Comparison of ENCODE assay signal across 8 cellular contexts in genomic region chr19:58514564-58515020, GRCh38. TPM values are rescaled to one million over a fixed set of nuclear protein-coding genes. Genes with fewer than 3 reads are reported as not detected.
A peak's percentile ranks its signal among the peaks of the same experiment; 100 is the strongest.
DNase-seq lines count a peak whose midpoint lies in the region; ATAC-seq, FAIRE-seq and TF ChIP-seq lines count a peak whose summit lies in the region.

No MANE protein-coding gene starts in this region.

- H3K27me3 ChIP-seq in GM23248 (replicated peaks; ENCODE audit: insufficient read depth): no peaks in the 10 kb centered on the region
- no peaks in the 10 kb centered on the region for H3K27me3 ChIP-seq in gastrocnemius medialis

- no peak for ATAC-seq in gastrocnemius medialis
- no peak for ATAC-seq in HG03025 (IDR thresholded peaks at IDR 0.05; ENCODE audit: low FRiP score, unreplicated experiment)
- no peak for ATAC-seq in activated CD4-positive, CD25-positive, alpha-beta regulatory T cell treated with anti-CD3 and anti-CD28 coated beads, Interleukin-2, amount 50 U/mL, for 24 hours

- H3K4me3 ChIP-seq in GM23248 (no peak overlapping the region; the same call in 1 of the 2 replicates), fibroblast of pulmonary artery (replicated peaks; ENCODE audit: low read depth, low read length) (peak overlapping the region; percentile 35), gastrocnemius medialis (peak overlapping the region in 3 of 4 donors; percentile 24 to 54 (median 42))

- H3K9me2 ChIP-seq in GM23248 (ENCODE audit: insufficient read depth): no peaks in the 10 kb centered on the region

- no peak overlapping the region for H3K4me2 ChIP-seq in GM23248 (ENCODE audit: unreplicated experiment)

- H3F3A ChIP-seq in GM23248 (ENCODE audit: insufficient read depth): peaks cover 12% of the 10 kb centered on the region; the same call in 1 of the 2 replicates

- H3K4me1 ChIP-seq in GM23248 (ENCODE audit: insufficient read depth) (peaks cover 7% of the 10 kb centered on the region), gastrocnemius medialis (peaks cover 29 to 35% of the 10 kb centered on the region in 2 donors)

- no peak for DNase-seq in GM23248
- no peak for DNase-seq in fibroblast of pulmonary artery (ENCODE audit: low read depth)
- no peak for DNase-seq in gastrocnemius medialis
- DNase-seq in NCI-H2171 treated with DMSO at 0.1 percent for 48 hours (lab: John Stamatoyannopoulos, UW): no peak
- no peak for DNase-seq in GM12891 (ENCODE audit: insufficient read length, low spot score)

- peak overlapping the region; percentile 38 for H3K9ac ChIP-seq in GM23248

- in situ Hi-C loops in GM23248 (cut with MboI) (no loop called here), gastrocnemius medialis (cut with MboI; ENCODE audit: low sequenced_read_pairs in 4 of 4) (no loop called here)

- TF ChIP-seq CTCF in VCaP (conservative IDR thresholded peaks at IDR 0.05) (no peak), fibroblast of pulmonary artery (IDR thresholded peaks at IDR 0.05; ENCODE audit: low read length, missing control alignments) (no peak), gastrocnemius medialis (IDR thresholded peaks at IDR 0.05 in 4 of 5, conservative IDR thresholded peaks at IDR 0.05 in 1 of 5) (no peak)

- intact Hi-C loops in gastrocnemius medialis (cut with DNase I; ENCODE audit: low total_unique reads): no loop called here

- no peak overlapping the region for H3K27ac ChIP-seq in GM23248
- H3K27ac ChIP-seq in VCaP: peak overlapping the region; percentile 91
- peak overlapping the region; percentile 65 to 69 (median 66) for H3K27ac ChIP-seq in gastrocnemius medialis

- no peak overlapping the region for H2AFZ ChIP-seq in GM23248

- TF ChIP-seq POLR2A in gastrocnemius medialis (IDR thresholded peaks at IDR 0.05) (no peak), GM12891 (IDR thresholded peaks at IDR 0.05; ENCODE audit: low read depth, low read length) (no peak)

- H4K20me1 ChIP-seq in GM23248 (ENCODE audit: insufficient read depth): no peaks in the 10 kb centered on the region

- no peaks in the 10 kb centered on the region for H3K9me3 ChIP-seq in GM23248 (ENCODE audit: low read depth)
- no peaks in the 10 kb centered on the region for H3K9me3 ChIP-seq in gastrocnemius medialis

- H3K36me3 ChIP-seq in GM23248 (ENCODE audit: low read depth) (peaks cover 5% of the 10 kb centered on the region; the same call in 1 of the 2 replicates), gastrocnemius medialis (peaks cover 0 to 15% of the 10 kb centered on the region in 2 donors)

- 50 to 74% methylated on average over 3 of the region's 3 CpGs for WGBS in GM23248 (ENCODE audit: low coverage in 1 of 2, low lambda C conversion rate in 2 of 2, missing lambda C conversion rate in 2 of 2), 2 experiments

- no peak for FAIRE-seq in GM12891 (lab: Jason Lieb, UNC)

- peaks cover 46% of the 10 kb centered on the region for H3K79me2 ChIP-seq in GM23248 (ENCODE audit: insufficient read depth)

TF ChIP-seq in GM12891, 5 proteins besides CTCF, POLR2A, EP300 and RAD21:
- TF ChIP-seq PAX5 (IDR thresholded peaks at IDR 0.05; ENCODE audit: insufficient read depth, low read length, severe bottlenecking): no peak
- TF ChIP-seq TAF1 (IDR thresholded peaks at IDR 0.05; ENCODE audit: low read depth, low read length): no peak
- no peak for TF ChIP-seq POLR2AphosphoS5 (IDR thresholded peaks at IDR 0.05; ENCODE audit: low read depth, low read length)
- TF ChIP-seq POU2F2 (IDR thresholded peaks at IDR 0.05; ENCODE audit: low read depth, low read length): no peak
- TF ChIP-seq SPI1 (IDR thresholded peaks at IDR 0.05; ENCODE audit: low read depth, low read length): no peak

RNA-seq across cellular contexts. Expression of gene SLC27A5, which starts 2.8 kb away (rescaled TPM):
- total RNA-seq in GM23248 (2014; rRNA removed; shearing (Covaris generic)): 0.63 and 3.6 TPM in 2 replicates
- polyA plus RNA-seq in GM23248 (2016; fragmentation: Nextera tagmentation; extraction: Ambion mirVana): 5.1 and 6.3 TPM in 2 replicates
- 1 to 10 TPM; 2.0 to 9.1 (median 4.6) TPM for total RNA-seq in gastrocnemius medialis
- 23.9 TPM for polyA plus RNA-seq in GM12891 (2012; ENCODE audit: low read depth, missing spikeins)

RNA-seq across cellular contexts. Expression of gene ZBTB45, which starts 5.0 kb away (rescaled TPM):
- total RNA-seq in GM23248 (2014; rRNA removed; shearing (Covaris generic)): 5.9 and 9.0 TPM in 2 replicates
- polyA plus RNA-seq in GM23248 (2016; fragmentation: Nextera tagmentation; extraction: Ambion mirVana): 16.0 and 17.9 TPM in 2 replicates
- 10 to 100 TPM in 2 of 4 donors, 1 to 10 TPM in 2; 5.9 to 12.2 (median 9.6) TPM for total RNA-seq in gastrocnemius medialis
- polyA plus RNA-seq in GM12891 (2012; ENCODE audit: low read depth, missing spikeins): 6.1 TPM

RNA-seq across cellular contexts. Expression of gene TRIM28, which starts 29.3 kb away (rescaled TPM):
- 263 and 319 TPM in 2 replicates for total RNA-seq in GM23248 (2014; rRNA removed; shearing (Covaris generic))
- 61.5 and 62.0 TPM in 2 replicates for polyA plus RNA-seq in GM23248 (2016; fragmentation: Nextera tagmentation; extraction: Ambion mirVana)
- total RNA-seq in gastrocnemius medialis: 100 to 1,000 TPM; 145 to 239 (median 191) TPM
- 367 TPM for polyA plus RNA-seq in GM12891 (2012; ENCODE audit: low read depth, missing spikeins)

RNA-seq across cellular contexts. Expression of gene ZNF446, which starts 38.4 kb away (rescaled TPM):
- total RNA-seq in GM23248 (2014; rRNA removed; shearing (Covaris generic)): 17.8 and 18.0 TPM in 2 replicates
- polyA plus RNA-seq in GM23248 (2016; fragmentation: Nextera tagmentation; extraction: Ambion mirVana): 5.8 and 6.4 TPM in 2 replicates
- total RNA-seq in gastrocnemius medialis: 10 to 100 TPM in 1 of 4 donors, 1 to 10 TPM in 3; 7.5 to 13.1 (median 8.9) TPM
- polyA plus RNA-seq in GM12891 (2012; ENCODE audit: low read depth, missing spikeins): 6.1 TPM

RNA-seq across cellular contexts. Expression of gene CHMP2A, which starts 40.3 kb away (rescaled TPM):
- total RNA-seq in GM23248 (2014; rRNA removed; shearing (Covaris generic)): 88.6 and 89.2 TPM in 2 replicates
- 186 and 193 TPM in 2 replicates for polyA plus RNA-seq in GM23248 (2016; fragmentation: Nextera tagmentation; extraction: Ambion mirVana)
- 100 to 1,000 TPM in 2 of 4 donors, 10 to 100 TPM in 2; 82.3 to 165 (median 113) TPM for total RNA-seq in gastrocnemius medialis
- 146 TPM for polyA plus RNA-seq in GM12891 (2012; ENCODE audit: low read depth, missing spikeins)
